Comparison of ENCODE assay signal across 12 cellular contexts in genomic region chr17:8941520-8941919, GRCh38. TPM values are rescaled to one million over a fixed set of nuclear protein-coding genes. Genes with fewer than 3 reads are reported as not detected.
DNase-seq lines count a peak whose midpoint lies in the region; ATAC-seq, FAIRE-seq and TF ChIP-seq lines count a peak whose summit lies in the region.
"Had no signal": no experiment of that assay in that cellular context is flagged by ENCODE, and none has a peak within 500 bp of the region (broad histone marks: within the 10 kb centered on the region; RNA-seq: fewer than 3 reads in every experiment).

No MANE protein-coding gene starts in this region.

- no peak overlapping the region for H3K4me2 ChIP-seq in HepG2 (ENCODE audit: low read depth, low read length)

- no TSS peak for BruUV-seq in HepG2 (replicated peaks; lab: Mats Ljungman, UMichigan)

- WGBS in right lobe of liver (ENCODE audit: insufficient coverage, low coverage, low lambda C conversion rate, missing lambda C conversion rate): 57% methylated on average over 5 of the region's 14 CpGs
- 63% methylated on average over 8 of the region's 14 CpGs for WGBS in HepG2 (ENCODE audit: low lambda C conversion rate)

- POLR2A ChIA-PET in HepG2 (lab: Yijun Ruan, JAX): no interaction called here

- in situ Hi-C loops in HepG2 (cut with HindIII; ENCODE audit: extremely low pct_ligation_motif_present, low pct_unique_long_range_greater_than_20kb): no loop called here

- no peak overlapping the region for H3K9ac ChIP-seq in HepG2 (ENCODE audit: insufficient read depth, low read depth, low read length)

- no peaks in the 10 kb centered on the region for H3K27me3 ChIP-seq in right lobe of liver
- peaks cover under 1 to 27% of the 10 kb centered on the region in 2 experiments; a peak in 4 of 5 replicates for H3K27me3 ChIP-seq in HepG2 (ENCODE audit: control insufficient read depth in 1 of 2, insufficient read depth in 2 of 2, low read length in 2 of 2)
- H3K27me3 ChIP-seq: SJSA1 had no signal

- no peaks in the 10 kb centered on the region for H3K4me1 ChIP-seq in right lobe of liver
- H3K4me1 ChIP-seq in HepG2 (ENCODE audit: insufficient read depth, low read length): no peaks in the 10 kb centered on the region

- intact Hi-C loops in right lobe of liver (cut with DNase I): no loop called here
- intact Hi-C loops in HepG2 (cut with micrococcal nuclease; ENCODE audit: unreplicated experiment): no loop called here

- TF ChIP-seq POLR2A in right lobe of liver (IDR thresholded peaks at IDR 0.05): no peak
- no peak for TF ChIP-seq POLR2A in HepG2 (IDR thresholded peaks at IDR 0.05; ENCODE audit: insufficient read depth in 1 of 2, low read depth in 2 of 2, low read length in 2 of 2)
- TF ChIP-seq POLR2A in erythroblast (IDR thresholded peaks at IDR 0.05; ENCODE audit: low read length): no peak

- H3K79me2 ChIP-seq in HepG2 (ENCODE audit: insufficient read depth, low read length): no peaks in the 10 kb centered on the region

- no peak for TF ChIP-seq CTCF in right lobe of liver (IDR thresholded peaks at IDR 0.05)
- TF ChIP-seq CTCF in HepG2 (CRISPR knock-in tag; IDR thresholded peaks at IDR 0.05): no peak

- ATAC-seq in right lobe of liver (peak; percentile 22 to 46 (median 30)), HepG2 (no peak)

- no peaks in the 10 kb centered on the region for H4K20me1 ChIP-seq in HepG2 (ENCODE audit: insufficient read depth, low read length)

- CTCF ChIA-PET in HepG2 (lab: Yijun Ruan, JAX; ENCODE audit: low intra/inter-chr PET ratio, low total read pairs): no interaction called here

- DNase-seq in right lobe of liver: peak in 1 of 3 donors; percentile 47
- no peak for DNase-seq in HepG2 (ENCODE audit: low spot score)
- peak; percentile 53 for DNase-seq in activated CD4-positive, alpha-beta T cell treated with anti-CD3 and anti-CD28 coated beads, Interleukin-2, amount 50 U/mL, for 1 hour
- peak; percentile 24 for DNase-seq in germinal center (ENCODE audit: low spot score)
- no peak for DNase-seq in erythroblast (lab: John Stamatoyannopoulos, UW)
- DNase-seq in NCI-H1092 treated with DMSO at 0.1 percent for 48 hours (lab: John Stamatoyannopoulos, UW): no peak
- no peak for DNase-seq in AG08395 (ENCODE audit: low spot score)
- DNase-seq in AML-193 (lab: John Stamatoyannopoulos, UW): no peak
- DNase-seq: ACHN had no signal

- FAIRE-seq in HepG2 (lab: Jason Lieb, UNC): no peak
- FAIRE-seq: bronchial epithelial cell had no signal

- no peak overlapping the region for H2AFZ ChIP-seq in HepG2 (ENCODE audit: low read length)

- H3K36me3 ChIP-seq in right lobe of liver (no peaks in the 10 kb centered on the region), HepG2 (replicated peaks in 1 of 2; ENCODE audit: control insufficient read depth in 1 of 2, insufficient read depth in 2 of 2, low read length in 2 of 2) (no peaks in the 10 kb centered on the region)
- H3K36me3 ChIP-seq: SJSA1 had no signal

- H3K9me3 ChIP-seq in right lobe of liver (no peaks in the 10 kb centered on the region), HepG2 (ENCODE audit: low read length) (no peaks in the 10 kb centered on the region)
- H3K9me3 ChIP-seq: SJSA1 had no signal

- H3K27ac ChIP-seq in right lobe of liver (no peak overlapping the region), HepG2 (ENCODE audit: extremely low read length, insufficient read depth, low read length) (no peak overlapping the region)
- H3K27ac ChIP-seq: SJSA1 had no signal

- no peak for TF ChIP-seq RAD21 in HepG2 (CRISPR knock-in tag; IDR thresholded peaks at IDR 0.05)

- TF ChIP-seq EP300 in HepG2 (IDR thresholded peaks at IDR 0.05; ENCODE audit: low read depth in 2 of 2, low read length in 2 of 2) (no peak), HepG2 (CRISPR knock-in tag; IDR thresholded peaks at IDR 0.05; ENCODE audit: borderline replicate concordance) (no peak)

- H3K4me3 ChIP-seq in right lobe of liver: no peak overlapping the region
- H3K4me3 ChIP-seq in HepG2 (replicated peaks in 1 of 3; ENCODE audit: insufficient read depth in 1 of 3, low read depth in 2 of 3, low read length in 3 of 3): no peak overlapping the region
- H3K4me3 ChIP-seq: SJSA1 had no signal

TF ChIP-seq in HepG2, 621 proteins besides CTCF, POLR2A, EP300 and RAD21:
- no peak for TF ChIP-seq TARDBP (CRISPR knock-in tag; IDR thresholded peaks at IDR 0.05)

RNA-seq across cellular contexts. Expression of gene PIK3R5, which starts 24.0 kb away (rescaled TPM):
- total RNA-seq in right lobe of liver: 1 to 10 TPM; 3.7 to 6.5 (median 5.0) TPM
- not detected in 2 replicates for total RNA-seq in HepG2 (2016; rRNA removed; fragmentation: Illumina TruSeq; extraction: Trizol)
- not detected in 2 replicates for total RNA-seq in HepG2 (2016; cell fraction: cytosol; rRNA removed; fragmentation: Illumina TruSeq; extraction: Trizol; ENCODE audit: low read depth)
- total RNA-seq in HepG2 (2016; cell fraction: insoluble cytoplasmic fraction; rRNA removed; fragmentation: Illumina TruSeq; extraction: Trizol): not detected in 2 replicates
- not detected in 2 replicates for total RNA-seq in HepG2 (2016; cell fraction: membrane; rRNA removed; fragmentation: Illumina TruSeq; extraction: Trizol)
- not detected in 2 replicates for total RNA-seq in HepG2 (2016; cell fraction: nucleus; rRNA removed; fragmentation: Illumina TruSeq; extraction: Trizol)
- polyA plus RNA-seq in HepG2 (2011; rRNA removed): not detected in 2 replicates
- polyA plus RNA-seq in HepG2 (2011; cell fraction: cytosol; rRNA removed): not detected in 2 replicates
- polyA plus RNA-seq in HepG2 (2011; cell fraction: nucleus; rRNA removed): 0.09 TPM in 1 of 2 replicates, not detected in the other
- polyA plus RNA-seq in HepG2 (2012): not detected in 2 replicates
- not detected in 2 replicates for polyA plus RNA-seq in HepG2 (2016; cell fraction: cytosol; fragmentation: Illumina TruSeq; extraction: Trizol; ENCODE audit: low read depth)
- polyA plus RNA-seq in HepG2 (2016; cell fraction: insoluble cytoplasmic fraction; fragmentation: Illumina TruSeq; extraction: Trizol; ENCODE audit: low read depth): not detected in 2 replicates
- polyA plus RNA-seq in HepG2 (2016; cell fraction: membrane; fragmentation: Illumina TruSeq; extraction: Trizol; ENCODE audit: low read depth): not detected in 2 replicates
- not detected in 2 replicates for polyA plus RNA-seq in HepG2 (2016; cell fraction: nucleus; fragmentation: Illumina TruSeq; extraction: Trizol; ENCODE audit: insufficient read depth, low read depth)
- polyA minus RNA-seq in HepG2 (2011; rRNA and poly(A)+ RNA removed; ENCODE audit: low replicate concordance): 0.19 TPM in 1 of 2 replicates, not detected in the other
- polyA minus RNA-seq in HepG2 (2011; cell fraction: cytosol; rRNA and poly(A)+ RNA removed): not detected in 2 replicates
- polyA minus RNA-seq in HepG2 (2011; cell fraction: nucleus; rRNA and poly(A)+ RNA removed): not detected in 2 replicates
- total RNA-seq: bronchial epithelial cell, LHCN-M2, SJSA1 had no signal

Comparison
In these comparisons a context has a peak if more than half of its experiments do, and no peak if none do; other contexts are left out.
1. DNase-seq: peak in activated CD4-positive, alpha-beta T cell treated with anti-CD3 and anti-CD28 coated beads, Interleukin-2, amount 50 U/mL, for 1 hour (single experiment) and germinal center (single experiment); none in HepG2 (single experiment), erythroblast (0 of 2), NCI-H1092 treated with DMSO at 0.1 percent for 48 hours (single experiment), AG08395 (single experiment) and AML-193 (0 of 2).